In the genomic region with DNA sequence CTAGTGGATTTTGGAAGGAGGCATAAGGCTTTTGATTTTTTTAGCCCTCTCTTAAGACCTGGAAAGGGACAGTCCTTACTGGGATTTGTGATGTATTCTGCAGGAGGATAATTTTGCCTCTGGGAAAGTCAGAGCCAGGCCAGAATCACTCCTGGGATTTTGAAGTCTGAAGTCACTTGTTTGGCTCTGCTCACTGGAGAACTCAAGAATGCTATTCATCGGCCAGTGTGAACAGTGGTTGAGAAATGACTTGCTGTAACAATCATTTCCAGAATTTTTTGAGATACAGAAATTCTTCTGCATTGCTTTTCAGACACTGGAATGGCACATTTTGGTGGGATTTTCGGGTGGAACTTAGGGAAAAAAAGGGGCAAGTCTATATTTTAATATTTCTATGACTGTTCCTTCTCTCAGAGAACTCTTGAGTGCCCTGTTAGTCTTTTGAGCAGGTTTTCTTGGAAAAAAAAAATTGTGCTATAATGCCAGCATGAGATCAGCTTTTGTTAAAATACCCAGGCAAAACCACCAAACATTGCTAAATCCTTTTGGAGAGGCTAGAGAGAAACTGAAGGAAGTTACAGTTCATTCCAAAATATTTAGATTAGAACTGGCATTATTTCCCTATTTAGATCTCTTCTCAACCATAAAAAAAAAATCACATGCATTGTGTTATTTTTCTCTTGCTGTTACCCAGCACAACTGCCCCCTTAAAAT, we compare ENCODE assay signal across 15 cellular contexts. TPM values are rescaled to one million over a fixed set of nuclear protein-coding genes. Genes with fewer than 3 reads are reported as not detected.
DNase-seq lines count a peak whose midpoint lies in the region; ATAC-seq and TF ChIP-seq lines count a peak whose summit lies in the region.
"Had no signal": no experiment of that assay in that cellular context is flagged by ENCODE, and none has a peak within 500 bp of the region (broad histone marks: within the 10 kb centered on the region; RNA-seq: fewer than 3 reads in every experiment).

No MANE protein-coding gene starts in this region.

- H3K27me3 Mint-ChIP-seq in activated T-cell treated with anti-CD3 and anti-CD28 coated beads, Interleukin-2, amount 50 U/mL, for 4 hours (ENCODE audit: low read depth): peaks cover 15% of the 10 kb centered on the region

- H3K4me3 ChIP-seq in mesenchymal stem cell (ENCODE audit: insufficient read depth in 1 of 2, low read depth in 1 of 2, low read length in 2 of 2) (peak overlapping the region in 1 of 2 experiments; percentile 23), OCI-LY7 (ENCODE audit: low read depth, low read length, poor library complexity, severe bottlenecking) (no peak overlapping the region), hepatocyte (no peak overlapping the region)
- H3K4me3 ChIP-seq: BLaER1, mucosa of descending colon, tibial artery had no signal

- no peak overlapping the region for H3K23ac ChIP-seq in mesenchymal stem cell (ENCODE audit: low read length in 2 of 2)

- CTCF ChIA-PET in OCI-LY7 (lab: Charles Lee; ENCODE audit: unreplicated experiment): no interaction called here

- peak overlapping the region; percentile 69 for H3K9ac ChIP-seq in mesenchymal stem cell (ENCODE audit: low read length)
- H3K9ac ChIP-seq: BLaER1 had no signal

- no peaks in the 10 kb centered on the region for H3K79me1 ChIP-seq in mesenchymal stem cell (replicated peaks; ENCODE audit: low read length, poor library complexity, severe bottlenecking)

- H3K9me3 Mint-ChIP-seq in activated T-cell treated with anti-CD3 and anti-CD28 coated beads, Interleukin-2, amount 50 U/mL, for 4 hours: no peaks in the 10 kb centered on the region

- no peak overlapping the region for H3K18ac ChIP-seq in mesenchymal stem cell (ENCODE audit: low read depth in 1 of 2, low read length in 2 of 2)

- H3K36me3 Mint-ChIP-seq in activated T-cell treated with anti-CD3 and anti-CD28 coated beads, Interleukin-2, amount 50 U/mL, for 4 hours (ENCODE audit: insufficient read depth): no peaks in the 10 kb centered on the region

- H2BK15ac ChIP-seq in mesenchymal stem cell (ENCODE audit: low read depth, poor library complexity, severe bottlenecking): no peak overlapping the region

- H3K27me3 ChIP-seq in mesenchymal stem cell (ENCODE audit: control insufficient read depth in 1 of 2, insufficient read depth in 1 of 2, low read length in 2 of 2) (no peaks in the 10 kb centered on the region), hepatocyte (no peaks in the 10 kb centered on the region)
- H3K27me3 ChIP-seq: BLaER1, tibial artery had no signal

- peak overlapping the region; percentile 70 for H3K27ac ChIP-seq in mesenchymal stem cell (ENCODE audit: low read length, poor library complexity, severe bottlenecking)
- no peak overlapping the region for H3K27ac ChIP-seq in OCI-LY7 (ENCODE audit: low read depth, low read length, poor library complexity, severe bottlenecking)
- H3K27ac ChIP-seq in hepatocyte: no peak overlapping the region
- H3K27ac ChIP-seq: BLaER1 had no signal

- POLR2A ChIA-PET in OCI-LY7 (lab: Charles Lee): interaction anchor here (0.6 to 0.9 kb wide), 2 partner anchors 12 to 28 kb away, joined by 3 read pairs; no protein-coding TSS in a partner anchor

- no peaks in the 10 kb centered on the region for H3K36me3 ChIP-seq in mesenchymal stem cell (ENCODE audit: control insufficient read depth in 1 of 2, insufficient read depth in 2 of 2, low read depth in 1 of 2, low read length in 2 of 2)
- no peaks in the 10 kb centered on the region for H3K36me3 ChIP-seq in OCI-LY7 (ENCODE audit: insufficient read depth, low read length)
- no peaks in the 10 kb centered on the region for H3K36me3 ChIP-seq in hepatocyte (replicated peaks; ENCODE audit: insufficient read depth, low read depth)
- H3K36me3 ChIP-seq: BLaER1, tibial artery had no signal

- H2AFZ ChIP-seq in mesenchymal stem cell (ENCODE audit: low read depth, low read length) (no peak overlapping the region), OCI-LY7 (ENCODE audit: low read length) (no peak overlapping the region), hepatocyte (no peak overlapping the region)

- TF ChIP-seq CTCF in OCI-LY7 (conservative IDR thresholded peaks at IDR 0.05; ENCODE audit: low read length): no peak
- no peak for TF ChIP-seq CTCF in hepatocyte (IDR thresholded peaks at IDR 0.05; ENCODE audit: poor library complexity)

- no peak overlapping the region for H2BK12ac ChIP-seq in mesenchymal stem cell (ENCODE audit: low read length in 2 of 2)

- H3K9me2 ChIP-seq in OCI-LY7 (ENCODE audit: insufficient read depth, low read length) (no peaks in the 10 kb centered on the region), hepatocyte (replicated peaks; ENCODE audit: insufficient read depth) (no peaks in the 10 kb centered on the region)

- no peak overlapping the region for H4K8ac ChIP-seq in mesenchymal stem cell (ENCODE audit: low read length)

- H3K4me2 ChIP-seq in mesenchymal stem cell (ENCODE audit: low read length, poor library complexity, severe bottlenecking): no peak overlapping the region
- no peak overlapping the region for H3K4me2 ChIP-seq in OCI-LY7 (ENCODE audit: low read length)
- no peak overlapping the region for H3K4me2 ChIP-seq in hepatocyte
- H3K4me2 ChIP-seq: BLaER1 had no signal

- H3K4ac ChIP-seq in mesenchymal stem cell (ENCODE audit: low read depth in 1 of 2, low read length in 2 of 2): no peak overlapping the region

- intact Hi-C loops in OCI-LY7 (cut with micrococcal nuclease; ENCODE audit: unreplicated experiment): loop anchor here (10.0 kb wide), 1 partner anchor 684 kb away; the partner anchor contains the start of gene ITPR2

- H3K4me3 Mint-ChIP-seq in activated T-cell treated with anti-CD3 and anti-CD28 coated beads, Interleukin-2, amount 50 U/mL, for 4 hours: no peak overlapping the region

- no peak overlapping the region for H4K91ac ChIP-seq in mesenchymal stem cell (ENCODE audit: low read length)

- H2BK5ac ChIP-seq in mesenchymal stem cell (ENCODE audit: low read depth, low read length, poor library complexity, severe bottlenecking): no peak overlapping the region

- H3K4me1 Mint-ChIP-seq in activated T-cell treated with anti-CD3 and anti-CD28 coated beads, Interleukin-2, amount 50 U/mL, for 4 hours (ENCODE audit: low read depth): no peaks in the 10 kb centered on the region

- H3K79me2 ChIP-seq in OCI-LY7 (ENCODE audit: insufficient read depth, low read depth, low read length) (no peaks in the 10 kb centered on the region), hepatocyte (no peaks in the 10 kb centered on the region)

- no peak overlapping the region for H3K14ac ChIP-seq in mesenchymal stem cell (ENCODE audit: low read length in 2 of 2)

- H2BK120ac ChIP-seq in mesenchymal stem cell (ENCODE audit: low read depth, low read length): no peak overlapping the region

- H2AK5ac ChIP-seq in mesenchymal stem cell (ENCODE audit: low read length, severe bottlenecking): no peak overlapping the region

- peaks cover 2% of the 10 kb centered on the region for H3K4me1 ChIP-seq in mesenchymal stem cell (ENCODE audit: control insufficient read depth, insufficient read depth, low read depth, low read length)
- H3K4me1 ChIP-seq in OCI-LY7 (ENCODE audit: insufficient read depth, low read length, poor library complexity, severe bottlenecking): peaks cover 8% of the 10 kb centered on the region
- H3K4me1 ChIP-seq in hepatocyte (ENCODE audit: insufficient read depth): peaks cover 11% of the 10 kb centered on the region
- H3K4me1 ChIP-seq: BLaER1 had no signal

- WGBS in mesenchymal stem cell: 0% methylated on average over 1 of the region's 2 CpGs
- WGBS in hepatocyte (ENCODE audit: low lambda C conversion rate, missing lambda C conversion rate): 59% methylated on average over 2 of the region's 2 CpGs

- H3K9me3 ChIP-seq in mesenchymal stem cell (ENCODE audit: control insufficient read depth, low read length) (no peaks in the 10 kb centered on the region), OCI-LY7 (ENCODE audit: low read length) (no peaks in the 10 kb centered on the region), hepatocyte (ENCODE audit: low read depth) (no peaks in the 10 kb centered on the region)
- H3K9me3 ChIP-seq: BLaER1, mucosa of descending colon, tibial artery had no signal

- no peak for ATAC-seq in activated T-cell treated with anti-CD3 and anti-CD28 coated beads, Interleukin-2, amount 50 U/mL, for 4 hours
- ATAC-seq: mucosa of descending colon had no signal

- BruUV-seq in OCI-LY7 (replicated peaks; lab: Mats Ljungman, UMichigan): no TSS peak

- H4K20me1 ChIP-seq in OCI-LY7 (ENCODE audit: insufficient read depth, low read length): peaks cover 18% of the 10 kb centered on the region
- H4K20me1 ChIP-seq in hepatocyte (ENCODE audit: insufficient read depth, poor library complexity, severe bottlenecking): no peaks in the 10 kb centered on the region
- H4K20me1 ChIP-seq: BLaER1 had no signal

- peak; percentile 57 for DNase-seq in AG08396 (ENCODE audit: low spot score)
- DNase-seq in NCI-H226: peak; percentile 66
- peak; percentile 23 for DNase-seq in epidermal melanocyte (ENCODE audit: insufficient read length, low spot score)
- peak; percentile 69 for DNase-seq in mesenchymal stem cell
- DNase-seq in NCI-H1694 (lab: John Stamatoyannopoulos, UW): no peak
- DNase-seq in OCI-LY7 (ENCODE audit: low spot score): no peak
- no peak for DNase-seq in activated T-cell treated with anti-CD3 and anti-CD28 coated beads, Interleukin-2, amount 50 U/mL, for 4 hours
- DNase-seq in hepatocyte (ENCODE audit: low spot score): no peak
- DNase-seq: activated CD4-positive, alpha-beta T cell treated with anti-CD3 and anti-CD28 coated beads for 48 hours; activated effector memory CD4-positive, alpha-beta T cell treated with anti-CD3 and anti-CD28 coated beads, Interleukin-2, amount 50 U/mL, for 16 hours; cortex of kidney; mucosa of descending colon; NCI-H1105 treated with DMSO at 0.1 percent for 48 hours; tibial artery had no signal

RNA-seq across cellular contexts. Expression of gene BHLHE41, which starts 26.1 kb away (rescaled TPM):
- polyA plus RNA-seq in mesenchymal stem cell (2013, experiment 1 of 2): 10.1 TPM
- 9.7 TPM for polyA plus RNA-seq in mesenchymal stem cell (2013, experiment 2 of 2)
- not detected in 2 replicates for total RNA-seq in OCI-LY7 (2014; rRNA removed; shearing (Covaris generic))
- not detected in 2 replicates for total RNA-seq in OCI-LY7 (2022)
- under 1 TPM in 2 of 3 donors, not detected in 1; 0.05 to 0.28 TPM for total RNA-seq in activated T-cell treated with anti-CD3 and anti-CD28 coated beads, Interleukin-2, amount 50 U/mL, for 4 hours
- 1.6 and 2.4 TPM in 2 replicates for total RNA-seq in hepatocyte
- 3.6 and 4.9 TPM in 2 replicates for polyA plus RNA-seq in hepatocyte

RNA-seq across cellular contexts. Expression of gene SSPN, which starts 44.5 kb away (rescaled TPM):
- polyA plus RNA-seq in mesenchymal stem cell (2013, experiment 1 of 2): 8.3 TPM
- 7.6 TPM for polyA plus RNA-seq in mesenchymal stem cell (2013, experiment 2 of 2)
- not detected in 2 replicates for total RNA-seq in OCI-LY7 (2014; rRNA removed; shearing (Covaris generic))
- total RNA-seq in OCI-LY7 (2022) (not detected in 2 replicates), hepatocyte (4.1 and 12.5 TPM in 2 replicates)
- total RNA-seq in activated T-cell treated with anti-CD3 and anti-CD28 coated beads, Interleukin-2, amount 50 U/mL, for 4 hours: not detected
- polyA plus RNA-seq in hepatocyte: 1.7 and 2.3 TPM in 2 replicates

Comparison
In these comparisons a context has a peak if more than half of its experiments do, and no peak if none do; other contexts are left out.
1. DNase-seq: peak in AG08396 (single experiment), NCI-H226 (single experiment), epidermal melanocyte (single experiment) and mesenchymal stem cell (single experiment); none in NCI-H1694 (single experiment), OCI-LY7 (single experiment), activated T-cell treated with anti-CD3 and anti-CD28 coated beads, Interleukin-2, amount 50 U/mL, for 4 hours (single experiment) and hepatocyte (single experiment).